9 cellular contexts compared by ENCODE assay signal in the genomic region with DNA sequence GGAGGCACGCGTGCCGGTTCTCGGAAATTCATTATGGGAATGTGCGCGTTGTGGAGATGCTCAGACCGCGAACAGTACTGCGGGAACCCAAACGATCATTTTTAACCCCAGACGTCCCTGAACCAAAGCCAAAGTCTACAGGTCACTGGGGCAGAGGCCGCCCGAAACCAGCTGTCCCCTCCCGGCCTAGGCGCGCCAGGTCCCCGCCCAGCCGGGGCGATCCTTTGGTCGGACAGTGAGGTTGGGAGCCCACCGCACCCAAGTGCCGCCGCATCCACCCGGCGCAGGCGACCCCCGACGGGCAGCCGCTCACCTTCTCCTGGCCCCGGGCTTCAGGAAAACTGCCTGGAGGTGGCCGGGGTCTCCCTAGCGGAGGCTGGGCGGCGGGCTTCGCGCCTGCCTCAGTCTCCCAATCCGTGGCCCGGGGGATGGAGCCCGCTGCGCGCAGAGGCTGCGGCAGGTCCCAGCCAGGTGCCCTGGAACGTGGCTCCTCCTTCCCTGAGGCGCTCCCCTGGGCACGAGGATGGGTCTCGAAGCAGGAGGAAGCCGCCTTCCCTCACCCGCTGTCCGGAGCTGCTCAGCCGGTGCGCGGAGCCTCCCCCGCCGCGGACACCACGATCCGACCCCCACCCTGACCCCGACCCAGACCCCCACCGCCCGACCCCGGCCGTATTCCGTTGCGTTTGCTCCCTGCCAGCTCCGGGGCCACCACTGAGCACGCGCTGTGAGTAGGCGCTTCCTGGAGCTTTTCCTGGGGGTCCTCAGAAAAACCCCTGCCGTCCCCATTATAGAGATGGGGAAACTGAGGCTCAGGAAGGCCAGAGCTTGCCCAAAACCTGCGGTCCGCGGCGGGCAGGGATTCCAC. TPM values are rescaled to one million over a fixed set of nuclear protein-coding genes. Genes with fewer than 3 reads are reported as not detected.
DNase-seq lines count a peak whose midpoint lies in the region; ATAC-seq and TF ChIP-seq lines count a peak whose summit lies in the region.
"Had no signal": no experiment of that assay in that cellular context is flagged by ENCODE, and none has a peak within 500 bp of the region (broad histone marks: within the 10 kb centered on the region; RNA-seq: fewer than 3 reads in every experiment).

No MANE protein-coding gene starts in this region.

- H3K4me3 ChIP-seq in iPS-18c (ENCODE audit: insufficient read depth, low read depth, low read length) = peak overlapping the region; percentile 41
- peak overlapping the region; percentile 48 to 63 (median 51) for H3K4me3 ChIP-seq in stomach

- H3K4me3 Mint-ChIP-seq in activated T-cell treated with anti-CD3 and anti-CD28 coated beads, Interleukin-2, amount 50 U/mL, for 24 hours = peak overlapping the region; percentile 77

- no peak for TF ChIP-seq EP300 in stomach (IDR thresholded peaks at IDR 0.05)

- no peaks in the 10 kb centered on the region for H3K27me3 Mint-ChIP-seq in activated T-cell treated with anti-CD3 and anti-CD28 coated beads, Interleukin-2, amount 50 U/mL, for 24 hours

- peak overlapping the region in 4 of 5 donors; percentile 37 to 70 (median 52) for H3K27ac ChIP-seq in stomach

- TF ChIP-seq CTCF in stomach (IDR thresholded peaks at IDR 0.05) = no peak

- peaks cover 6 to 90% (median 58%) of the 10 kb centered on the region in 3 donors for H3K27me3 ChIP-seq in stomach

- H3K36me3 ChIP-seq in stomach = no peaks in the 10 kb centered on the region

- no peaks in the 10 kb centered on the region for H3K9me3 Mint-ChIP-seq in activated T-cell treated with anti-CD3 and anti-CD28 coated beads, Interleukin-2, amount 50 U/mL, for 24 hours

- H3K9me3 ChIP-seq in iPS-18c (ENCODE audit: control insufficient read depth, insufficient read depth, low read length) (no peaks in the 10 kb centered on the region), stomach (peaks cover 0 to 5% (median 0%) of the 10 kb centered on the region in 4 donors)

- peak overlapping the region; percentile 87 for H3K27ac Mint-ChIP-seq in activated T-cell treated with anti-CD3 and anti-CD28 coated beads, Interleukin-2, amount 50 U/mL, for 24 hours

- H3K36me3 Mint-ChIP-seq in activated T-cell treated with anti-CD3 and anti-CD28 coated beads, Interleukin-2, amount 50 U/mL, for 24 hours (ENCODE audit: low read depth) = no peaks in the 10 kb centered on the region

- H3K4me1 ChIP-seq in stomach = peaks cover 24 to 62% (median 41%) of the 10 kb centered on the region in 4 donors

- whole genome bisulfite sequencing in stomach, 5 donors = 1 to 4% (median 2%) methylated on average over 28 to 73 of the region's 73 CpGs

- TF ChIP-seq POLR2A in stomach (IDR thresholded peaks at IDR 0.05) = no peak

- peaks cover 48% of the 10 kb centered on the region for H3K4me1 Mint-ChIP-seq in activated T-cell treated with anti-CD3 and anti-CD28 coated beads, Interleukin-2, amount 50 U/mL, for 24 hours (ENCODE audit: low read depth)

- intact Hi-C loops in stomach (cut with DNase I; ENCODE audit: low total_unique reads) = loop anchor here (5.0 kb wide), 1 partner anchor 39 kb away; no protein-coding TSS in a partner anchor

- ATAC-seq in GM19035 (IDR thresholded peaks at IDR 0.05; ENCODE audit: unreplicated experiment) (no peak), GM18511 (IDR thresholded peaks at IDR 0.05; ENCODE audit: unreplicated experiment) (no peak), HG03571 (IDR thresholded peaks at IDR 0.05; ENCODE audit: unreplicated experiment) (no peak)

- DNase-seq in NCI-H748 (lab: John Stamatoyannopoulos, UW; ENCODE audit: unreplicated experiment) = peak; percentile 14
- DNase-seq in NCI-H748 treated with DMSO at 0.1 percent for 48 hours (lab: John Stamatoyannopoulos, UW) = no peak
- DNase-seq in activated T-cell treated with anti-CD3 and anti-CD28 coated beads, Interleukin-2, amount 50 U/mL, for 24 hours = peak; percentile 65
- no peak for DNase-seq in stomach

RNA-seq across cellular contexts. Expression of gene SLX9, which starts 8.1 kb away (rescaled TPM):
- 10 to 100 TPM in 3 of 5 donors, 1 to 10 TPM in 2; 5.4 to 83.4 (median 13.4) TPM for total RNA-seq in stomach
- 10 to 100 TPM; 19.9 to 37.0 (median 24.4) TPM for polyA plus RNA-seq in stomach

RNA-seq across cellular contexts. Expression of gene ITGB2, which starts 11.0 kb away (rescaled TPM):
- total RNA-seq in stomach = 10 to 100 TPM in 3 of 5 donors, 1 to 10 TPM in 2; 3.5 to 72.2 (median 14.2) TPM
- polyA plus RNA-seq in stomach = 10 to 100 TPM in 2 of 3 donors, 1 to 10 TPM in 1; 6.7 to 25.3 (median 24.1) TPM
- polyA plus RNA-seq: BJ had no signal

RNA-seq across cellular contexts. Expression of gene PTTG1IP, which starts 58.2 kb away (rescaled TPM):
- 100 to 1,000 TPM in 4 of 5 donors, 10 to 100 TPM in 1; 85.7 to 253 (median 164) TPM for total RNA-seq in stomach
- 10 to 100 TPM; 61.3 to 96.3 (median 75.8) TPM for polyA plus RNA-seq in stomach

Comparison
In these comparisons a context has a peak if more than half of its experiments do, and no peak if none do; other contexts are left out.
1. DNase-seq: peak in NCI-H748 (single experiment) and activated T-cell treated with anti-CD3 and anti-CD28 coated beads, Interleukin-2, amount 50 U/mL, for 24 hours (single experiment); none in NCI-H748 treated with DMSO at 0.1 percent for 48 hours (single experiment) and stomach (single experiment).